In genomic region chr18:41731887-41732286, GRCh38 we compare ENCODE assay signal across 13 cellular contexts.
"Had no signal": no experiment of that assay in that cellular context is flagged by ENCODE, and none has a peak within 500 bp of the region (broad histone marks: within the 10 kb centered on the region; RNA-seq: fewer than 3 reads in every experiment).

No MANE protein-coding gene starts in this region.

- DNase-seq: activated CD4-positive, alpha-beta memory T cell treated with anti-CD3 and anti-CD28 coated beads, Interleukin-2, amount 10 ng/mL, durations not matched to agents 7 days and 5 days; activated naive CD4-positive, alpha-beta T cell treated with anti-CD3 and anti-CD28 coated beads for 36 hours; effector memory CD8-positive, alpha-beta T cell; erythroblast; glutamatergic neuron; mesendoderm; occipital lobe; right lobe of liver; stimulated activated CD4-positive, alpha-beta T cell treated with anti-CD3 and anti-CD28 coated beads, Interleukin-2, amount 100 ng/mL, for 24 hours; stimulated activated naive B cell treated with anti-CD40 and anti-IgM and Interleukin-4, amounts not matched to agents 10 μg/mL and 1 μg/mL and 100 μg/mL, for 72 hours; substantia nigra; T-helper 9 cell; transverse colon had no signal

- ATAC-seq: effector memory CD8-positive, alpha-beta T cell; stimulated activated naive B cell treated with anti-CD40 and anti-IgM and Interleukin-4, amounts not matched to agents 10 μg/mL and 1 μg/mL and 100 μg/mL, for 72 hours had no signal
